ENCODE assay signal across 12 cellular contexts in genomic region chr16:4850211-4850610, GRCh38. TPM values are rescaled to one million over a fixed set of nuclear protein-coding genes. Genes with fewer than 3 reads are reported as not detected.
DNase-seq lines count a peak whose midpoint lies in the region; ATAC-seq and TF ChIP-seq lines count a peak whose summit lies in the region.
"Had no signal": no experiment of that assay in that cellular context is flagged by ENCODE, and none has a peak within 500 bp of the region (broad histone marks: within the 10 kb centered on the region; RNA-seq: fewer than 3 reads in every experiment).

No MANE protein-coding gene starts in this region.

- H3K36me3 Mint-ChIP-seq in immature natural killer cell: peaks cover 0 to 7% (median 0%) of the 10 kb centered on the region in 3 donors

- H3K9ac ChIP-seq in SK-N-MC (ENCODE audit: insufficient read length): peak overlapping the region; percentile 43

- H3K27me3 Mint-ChIP-seq in immature natural killer cell (ENCODE audit: low read depth in 3 of 3): peaks cover 2 to 19% (median 6%) of the 10 kb centered on the region in 3 donors

- H3K27ac Mint-ChIP-seq in immature natural killer cell: peak overlapping the region in 2 of 6 donors; percentile 25 to 69

- peak overlapping the region; percentile 92 for H3K27ac ChIP-seq in left ventricle myocardium inferior (replicated peaks)
- no peak overlapping the region for H3K27ac ChIP-seq in right atrium auricular region
- H3K27ac ChIP-seq in SK-N-MC: no peak overlapping the region
- no peak overlapping the region for H3K27ac ChIP-seq in upper lobe of right lung
- H3K27ac ChIP-seq in stomach: no peak overlapping the region

- peak overlapping the region in 4 of 5 donors; percentile 13 to 96 (median 38) for H3K4me3 Mint-ChIP-seq in immature natural killer cell

- TF ChIP-seq CTCF in left ventricle myocardium inferior (IDR thresholded peaks at IDR 0.05; ENCODE audit: borderline replicate concordance) (no peak), right atrium auricular region (IDR thresholded peaks at IDR 0.05) (no peak), upper lobe of right lung (IDR thresholded peaks at IDR 0.05) (no peak), stomach (IDR thresholded peaks at IDR 0.05) (no peak)

- WGBS in stomach, 5 donors: 54 to 72% (median 59%) methylated on average over 3 of the region's 3 CpGs

- TF ChIP-seq EP300 in stomach (IDR thresholded peaks at IDR 0.05): no peak

- H3K4me1 ChIP-seq in left ventricle myocardium inferior (peaks cover 81% of the 10 kb centered on the region), right atrium auricular region (peaks cover 0 to 61% of the 10 kb centered on the region in 2 donors), upper lobe of right lung (peaks cover 57% of the 10 kb centered on the region), stomach (peaks cover 34 to 65% (median 51%) of the 10 kb centered on the region in 4 donors)

- peaks cover 57 to 68% of the 10 kb centered on the region in 2 donors for H3K4me1 Mint-ChIP-seq in immature natural killer cell

- H3K36me3 ChIP-seq in left ventricle myocardium inferior (peaks cover 29% of the 10 kb centered on the region), right atrium auricular region (peaks cover 18% of the 10 kb centered on the region), SK-N-MC (ENCODE audit: insufficient read depth, low read length) (peaks cover 23% of the 10 kb centered on the region), upper lobe of right lung (peaks cover 33% of the 10 kb centered on the region), stomach (peaks cover 17 to 30% (median 28%) of the 10 kb centered on the region in 4 donors)

- no peak for ATAC-seq in upper lobe of right lung
- ATAC-seq in HG02870 (IDR thresholded peaks at IDR 0.05; ENCODE audit: unreplicated experiment): no peak
- ATAC-seq in HG02642 (IDR thresholded peaks at IDR 0.05; ENCODE audit: poor library complexity, unreplicated experiment): no peak
- ATAC-seq: activated CD4-positive, CD25-positive, alpha-beta regulatory T cell treated with anti-CD3 and anti-CD28 coated beads, Interleukin-2, amount 50 U/mL, for 24 hours had no signal

- no peak for TF ChIP-seq POLR2A in stomach (IDR thresholded peaks at IDR 0.05)

- H3K9me3 Mint-ChIP-seq in immature natural killer cell: no peaks in the 10 kb centered on the region

- H3K9me3 ChIP-seq in left ventricle myocardium inferior (replicated peaks) (no peaks in the 10 kb centered on the region), right atrium auricular region (no peaks in the 10 kb centered on the region), SK-N-MC (ENCODE audit: low read depth, low read length) (no peaks in the 10 kb centered on the region), upper lobe of right lung (no peaks in the 10 kb centered on the region), stomach (no peaks in the 10 kb centered on the region)

- H3K4me3 ChIP-seq in left ventricle myocardium inferior (peak overlapping the region; percentile 95), right atrium auricular region (no peak overlapping the region), SK-N-MC (peak overlapping the region; percentile 7), upper lobe of right lung (peak overlapping the region; percentile 3), stomach (peak overlapping the region in 2 of 4 donors; percentile 15 to 96)

- DNase-seq in left ventricle myocardium inferior (no peak), right atrium auricular region (ENCODE audit: low spot score) (no peak), SK-N-MC (ENCODE audit: low read depth, low spot score) (no peak), immature natural killer cell (no peak), upper lobe of right lung (no peak), stomach (no peak)
- DNase-seq: mesendoderm, NCI-H1092 treated with DMSO at 0.1 percent for 48 hours had no signal

- H3K27me3 ChIP-seq in left ventricle myocardium inferior (ENCODE audit: low read depth) (no peaks in the 10 kb centered on the region), right atrium auricular region (no peaks in the 10 kb centered on the region), upper lobe of right lung (no peaks in the 10 kb centered on the region), stomach (no peaks in the 10 kb centered on the region)

- intact Hi-C loops in left ventricle myocardium inferior (cut with micrococcal nuclease) (no loop called here), upper lobe of right lung (cut with DNase I) (no loop called here), stomach (cut with DNase I; ENCODE audit: low total_unique reads) (no loop called here)

RNA-seq across cellular contexts. Expression of gene UBN1, which starts 2.9 kb away (rescaled TPM):
- total RNA-seq in left ventricle myocardium inferior (41.1 TPM), right atrium auricular region (10 to 100 TPM; 26.1 to 29.7 TPM), upper lobe of right lung (36.6 TPM), stomach (100 to 1,000 TPM in 1 of 5 donors, 10 to 100 TPM in 4; 34.0 to 319 (median 51.3) TPM)
- polyA plus RNA-seq in immature natural killer cell (10 to 100 TPM in 2 of 3 donors, 1 to 10 TPM in 1; 2.8 to 30.7 (median 13.9) TPM), stomach (1 to 10 TPM; 5.4 to 9.3 (median 7.8) TPM)

RNA-seq across cellular contexts. Expression of gene GLYR1, which starts 3.1 kb away (rescaled TPM):
- 86.7 TPM for total RNA-seq in left ventricle myocardium inferior
- total RNA-seq in right atrium auricular region: 10 to 100 TPM; 37.4 to 39.4 TPM
- 10 to 100 TPM; 26.0 to 50.2 (median 27.9) TPM for polyA plus RNA-seq in immature natural killer cell
- 85.7 TPM for total RNA-seq in upper lobe of right lung
- 100 to 1,000 TPM in 2 of 5 donors, 10 to 100 TPM in 3; 46.9 to 187 (median 83.2) TPM for total RNA-seq in stomach
- polyA plus RNA-seq in stomach: 10 to 100 TPM; 29.3 to 46.0 (median 36.5) TPM

RNA-seq across cellular contexts. Expression of gene ROGDI, which starts 47.8 kb away (rescaled TPM):
- 97.4 TPM for total RNA-seq in left ventricle myocardium inferior
- 10 to 100 TPM; 50.0 to 65.6 TPM for total RNA-seq in right atrium auricular region
- 1 to 10 TPM; 4.8 to 9.3 (median 5.4) TPM for polyA plus RNA-seq in immature natural killer cell
- 21.8 TPM for total RNA-seq in upper lobe of right lung
- 100 to 1,000 TPM in 1 of 5 donors, 10 to 100 TPM in 3, 1 to 10 TPM in 1; 6.1 to 350 (median 45.5) TPM for total RNA-seq in stomach
- 10 to 100 TPM; 27.0 to 63.9 (median 46.1) TPM for polyA plus RNA-seq in stomach

RNA-seq across cellular contexts. Expression of gene SMIM22, which starts 55.0 kb away (rescaled TPM):
- total RNA-seq in left ventricle myocardium inferior: not detected
- not detected for total RNA-seq in right atrium auricular region
- polyA plus RNA-seq in immature natural killer cell: not detected
- total RNA-seq in upper lobe of right lung: 23.3 TPM
- 100 to 1,000 TPM in 3 of 5 donors, 10 to 100 TPM in 2; 20.5 to 732 (median 131) TPM for total RNA-seq in stomach
- polyA plus RNA-seq in stomach: 1,000 to 10,000 TPM in 2 of 3 donors, 100 to 1,000 TPM in 1; 481 to 1,027 (median 1,002) TPM
- total RNA-seq: subcutaneous adipose tissue had no signal

Comparison
In these comparisons a context has a peak if more than half of its experiments do, and no peak if none do; other contexts are left out.
1. H3K4me3 ChIP-seq: peak in left ventricle myocardium inferior (single experiment), SK-N-MC (single experiment) and upper lobe of right lung (single experiment); none in right atrium auricular region (0 of 2).